In the genomic region with DNA sequence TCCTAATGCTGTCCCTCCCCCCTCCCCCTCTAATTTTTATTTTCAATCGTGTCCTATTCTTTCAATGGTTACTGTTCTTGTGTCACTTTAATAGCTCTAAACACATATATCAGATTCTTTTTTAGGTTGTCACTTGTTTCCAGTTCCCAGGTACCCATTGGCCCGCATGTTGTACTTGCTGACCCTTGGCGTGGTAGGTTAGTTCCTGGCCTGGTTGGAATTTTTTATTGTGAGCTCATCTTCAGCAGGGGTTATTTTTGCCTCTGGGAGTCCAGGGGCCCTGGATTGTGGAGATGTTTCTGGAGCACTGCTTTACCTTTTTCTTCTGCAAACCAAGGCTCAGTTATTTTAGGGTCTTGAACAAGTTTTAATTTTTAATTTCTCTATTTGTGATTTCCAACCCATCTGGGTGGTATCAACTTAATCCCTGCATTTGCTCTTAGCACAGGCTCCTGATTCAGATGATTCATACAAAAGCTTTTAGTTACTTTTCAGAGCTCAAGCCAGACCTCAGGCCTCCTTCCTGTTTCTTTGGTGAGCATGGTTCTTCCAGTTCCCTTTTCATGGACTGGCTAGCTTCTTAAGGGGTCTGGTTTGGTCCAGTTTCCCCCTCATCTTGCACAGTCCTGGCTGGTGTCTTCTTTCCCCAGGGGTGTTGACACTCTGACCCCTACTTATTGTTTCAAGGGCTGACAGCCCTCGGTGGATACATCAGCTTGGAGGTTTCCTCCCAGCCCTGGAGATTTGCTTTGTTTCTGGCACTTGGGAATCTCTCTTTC, we compare ENCODE assay signal across 12 cellular contexts.
DNase-seq lines count a peak whose midpoint lies in the region; FAIRE-seq and TF ChIP-seq lines count a peak whose summit lies in the region.
"Had no signal": no experiment of that assay in that cellular context is flagged by ENCODE, and none has a peak within 500 bp of the region (broad histone marks: within the 10 kb centered on the region; RNA-seq: fewer than 3 reads in every experiment).

No MANE protein-coding gene starts in this region.

- H3K27me3 Mint-ChIP-seq in dendritic cell treated with granulocyte-macrophage colony-stimulating factor and Interleukin-4, amounts not matched to agents 40 ng/mL and 50 ng/mL, for 4 days = no peaks in the 10 kb centered on the region
- no peaks in the 10 kb centered on the region for H3K27me3 Mint-ChIP-seq in nephron progenitor cell (ENCODE audit: low read depth, poor library complexity)
- H3K27me3 Mint-ChIP-seq: central memory CD8-positive, alpha-beta T cell had no signal

- TF ChIP-seq CTCF in nephron progenitor cell (IDR thresholded peaks at IDR 0.05) = no peak

- H3K4me1 Mint-ChIP-seq in dendritic cell treated with granulocyte-macrophage colony-stimulating factor and Interleukin-4, amounts not matched to agents 40 ng/mL and 50 ng/mL, for 4 days (ENCODE audit: low read depth) = peaks cover 13% of the 10 kb centered on the region
- peaks cover 62% of the 10 kb centered on the region for H3K4me1 Mint-ChIP-seq in nephron progenitor cell
- H3K4me1 Mint-ChIP-seq: central memory CD8-positive, alpha-beta T cell had no signal

- no peak for TF ChIP-seq POLR2A in GM12891 (IDR thresholded peaks at IDR 0.05; ENCODE audit: low read depth, low read length)

- peak overlapping the region; percentile 17 for H3K4me3 Mint-ChIP-seq in dendritic cell treated with granulocyte-macrophage colony-stimulating factor and Interleukin-4, amounts not matched to agents 40 ng/mL and 50 ng/mL, for 4 days
- peak overlapping the region; percentile 21 for H3K4me3 Mint-ChIP-seq in nephron progenitor cell
- H3K4me3 Mint-ChIP-seq: central memory CD8-positive, alpha-beta T cell had no signal

- H3K9me3 Mint-ChIP-seq in dendritic cell treated with granulocyte-macrophage colony-stimulating factor and Interleukin-4, amounts not matched to agents 40 ng/mL and 50 ng/mL, for 4 days = no peaks in the 10 kb centered on the region
- peaks cover 5% of the 10 kb centered on the region for H3K9me3 Mint-ChIP-seq in nephron progenitor cell
- H3K9me3 Mint-ChIP-seq: activated naive CD4-positive, alpha-beta T cell treated with anti-CD3 and anti-CD28 coated beads, Interleukin-2, amount 50 U/mL, for 72 hours; central memory CD8-positive, alpha-beta T cell had no signal

- intact Hi-C loops in dendritic cell treated with granulocyte-macrophage colony-stimulating factor and Interleukin-4, amounts not matched to agents 40 ng/mL and 50 ng/mL, for 4 days (cut with micrococcal nuclease) = no loop called here

- FAIRE-seq in GM12891 (lab: Jason Lieb, UNC) = no peak

- no peaks in the 10 kb centered on the region for H3K36me3 Mint-ChIP-seq in dendritic cell treated with granulocyte-macrophage colony-stimulating factor and Interleukin-4, amounts not matched to agents 40 ng/mL and 50 ng/mL, for 4 days (ENCODE audit: low read depth)
- H3K36me3 Mint-ChIP-seq in nephron progenitor cell (ENCODE audit: low read depth) = peaks cover 4% of the 10 kb centered on the region
- H3K36me3 Mint-ChIP-seq: activated naive CD4-positive, alpha-beta T cell treated with anti-CD3 and anti-CD28 coated beads, Interleukin-2, amount 50 U/mL, for 72 hours had no signal

- H3K27ac Mint-ChIP-seq in dendritic cell treated with granulocyte-macrophage colony-stimulating factor and Interleukin-4, amounts not matched to agents 40 ng/mL and 50 ng/mL, for 4 days = peak overlapping the region; percentile 67
- H3K27ac Mint-ChIP-seq in nephron progenitor cell = peak overlapping the region; percentile 93
- H3K27ac Mint-ChIP-seq: activated naive CD4-positive, alpha-beta T cell treated with anti-CD3 and anti-CD28 coated beads, Interleukin-2, amount 50 U/mL, for 72 hours had no signal

- DNase-seq in GM12891 (ENCODE audit: insufficient read length, low spot score) (no peak), NOMO-1 (lab: John Stamatoyannopoulos, UW; ENCODE audit: unreplicated experiment in 2 of 2) (peak; percentile 38 to 62), nephron progenitor cell (peak; percentile 30), germinal center (ENCODE audit: low spot score) (no peak), HuH-7.5 (ENCODE audit: low spot score) (no peak), C1 segment of cervical spinal cord (lab: John Stamatoyannopoulos, UW) (no peak)
- DNase-seq in stimulated activated CD4-positive, alpha-beta T cell treated with anti-CD3 and anti-CD28 coated beads, Interleukin-4, amount 100 ng/mL, for 24 hours = no peak
- DNase-seq: activated CD4-positive, alpha-beta T cell treated with anti-CD3 and anti-CD28 coated beads for 1 hour; SK-N-SH had no signal

TF ChIP-seq in GM12891, 5 proteins besides CTCF, POLR2A, EP300 and RAD21:
- TF ChIP-seq SPI1 (IDR thresholded peaks at IDR 0.05; ENCODE audit: low read depth, low read length) (peak; percentile 77), POLR2AphosphoS5 (IDR thresholded peaks at IDR 0.05; ENCODE audit: low read depth, low read length) (no peak)

Comparison
In these comparisons a context has a peak if more than half of its experiments do, and no peak if none do; other contexts are left out.
1. DNase-seq: peak in NOMO-1 (2 of 2) and nephron progenitor cell (single experiment); none in GM12891 (single experiment), germinal center (single experiment), HuH-7.5 (single experiment), stimulated activated CD4-positive, alpha-beta T cell treated with anti-CD3 and anti-CD28 coated beads, Interleukin-4, amount 100 ng/mL, for 24 hours (single experiment) and C1 segment of cervical spinal cord (0 of 14).